In genomic region chr20:49540232-49540620, GRCh38 we compare ENCODE assay signal across 19 cellular contexts. TPM values are rescaled to one million over a fixed set of nuclear protein-coding genes. Genes with fewer than 3 reads are reported as not detected.
A peak's percentile ranks its signal among the peaks of the same experiment; 100 is the strongest.
DNase-seq lines count a peak whose midpoint lies in the region; ATAC-seq and TF ChIP-seq lines count a peak whose summit lies in the region.
"Had no signal": no experiment of that assay in that cellular context is flagged by ENCODE, and none has a peak within 500 bp of the region (broad histone marks: within the 10 kb centered on the region; RNA-seq: fewer than 3 reads in every experiment).

No MANE protein-coding gene starts in this region.

- CTCF ChIA-PET in PC-9 (lab: Charles Lee): interaction anchor here (0.6 to 4.9 kb wide), 7 partner anchors 18 to 209 kb away, joined by 3 to 75 read pairs (median 5); no protein-coding TSS in a partner anchor

- TF ChIP-seq CTCF in GM23338 (conservative IDR thresholded peaks at IDR 0.05; ENCODE audit: low read depth in 2 of 2) (no peak), ascending aorta (IDR thresholded peaks at IDR 0.05) (no peak), testis (IDR thresholded peaks at IDR 0.05) (no peak), PC-9 (conservative IDR thresholded peaks at IDR 0.05) (no peak)

- intact Hi-C loops in ascending aorta (cut with DNase I): loop anchor here (5.0 to 10.0 kb wide), 4 partner anchors 175 to 387 kb away; partner anchors contain the start of gene B4GALT5
- intact Hi-C loops in testis (cut with DNase I; ENCODE audit: low total_unique reads): loop anchor here (5.0 kb wide), 1 partner anchor 67 kb away; no protein-coding TSS in a partner anchor
- intact Hi-C loops in PC-9 (cut with micrococcal nuclease; ENCODE audit: unreplicated experiment): loop anchor here (5.0 kb wide), 1 partner anchor 387 kb away; no protein-coding TSS in a partner anchor

- ATAC-seq in GM23338: no peak
- ATAC-seq: CD8-positive, alpha-beta T cell; HCT116; Right ventricle myocardium inferior had no signal

- H3K9me2 ChIP-seq in GM23338 (ENCODE audit: insufficient read depth) (no peaks in the 10 kb centered on the region), PC-9 (ENCODE audit: insufficient read depth) (no peaks in the 10 kb centered on the region)

- peak overlapping the region; percentile 45 for H3K27ac Mint-ChIP-seq in T-helper 2 cell treated with Interferon-gamma antibody and Interleukin-4, amounts not matched to agents 5 μg/mL and 100 μg/mL, for 36 hours
- H3K27ac Mint-ChIP-seq in GM23338: 0 out of 2 replicates have a peak overlapping the region, but pooled peaks have one; percentile 31
- H3K27ac Mint-ChIP-seq: CD8-positive, alpha-beta T cell had no signal

- no peak for TF ChIP-seq POLR2A in testis (IDR thresholded peaks at IDR 0.05)

- no TSS peak for BruUV-seq in PC-9 (replicated peaks; lab: Mats Ljungman, UMichigan)

- peaks cover 3% of the 10 kb centered on the region for H3K9me3 Mint-ChIP-seq in T-helper 2 cell treated with Interferon-gamma antibody and Interleukin-4, amounts not matched to agents 5 μg/mL and 100 μg/mL, for 36 hours
- H3K9me3 Mint-ChIP-seq in GM23338: no peaks in the 10 kb centered on the region

- WGBS in testis, 2 donors: 91 to 93% methylated on average over 6 of the region's 6 CpGs

- H3K36me3 ChIP-seq in GM23338 (ENCODE audit: insufficient read depth) (peaks cover 2% of the 10 kb centered on the region; the same call in 1 of the 2 replicates), ascending aorta (peaks cover 80 to 97% of the 10 kb centered on the region in 2 donors), testis (ENCODE audit: low read depth, missing control alignments) (no peaks in the 10 kb centered on the region), PC-9 (ENCODE audit: low read depth) (0 out of 2 replicates have a peak, but pooled peaks cover 12% of the 10 kb centered on the region)

- H3K79me2 ChIP-seq in GM23338 (replicated peaks; ENCODE audit: insufficient read depth) (no peaks in the 10 kb centered on the region), PC-9 (ENCODE audit: low read depth) (no peaks in the 10 kb centered on the region)

- no peaks in the 10 kb centered on the region for H3K27me3 ChIP-seq in GM23338 (ENCODE audit: insufficient read depth)
- no peaks in the 10 kb centered on the region for H3K27me3 ChIP-seq in ascending aorta
- no peaks in the 10 kb centered on the region for H3K27me3 ChIP-seq in testis
- no peaks in the 10 kb centered on the region for H3K27me3 ChIP-seq in PC-9 (ENCODE audit: insufficient read depth, low read depth)

- DNase-seq in T-helper 2 cell treated with Interferon-gamma antibody and Interleukin-4, amounts not matched to agents 5 μg/mL and 100 μg/mL, for 36 hours (ENCODE audit: low spot score): no peak
- no peak for DNase-seq in T-helper 2 cell
- DNase-seq in GM23338 (ENCODE audit: low spot score): no peak
- DNase-seq in ascending aorta (ENCODE audit: low spot score in 2 of 2): no peak
- DNase-seq in testis: peak; percentile 7
- no peak for DNase-seq in DMS79 (lab: John Stamatoyannopoulos, UW)
- DNase-seq in stimulated activated CD4-positive, alpha-beta T cell treated with anti-CD3 and anti-CD28 coated beads, Interleukin-4, amount 100 ng/mL, for 4 hours: no peak
- DNase-seq in PC-9: no peak
- DNase-seq: 8988T; C1 segment of cervical spinal cord; CD8-positive, alpha-beta T cell; GOT3; MV-4-11; NCI-H1105 treated with DMSO at 0.1 percent for 48 hours; NCI-H1694 had no signal

- POLR2A ChIA-PET in PC-9 (lab: Charles Lee; ENCODE audit: unreplicated experiment): interaction anchor here (0.5 kb wide), 1 partner anchor 360 kb away, joined by 3 read pairs; no protein-coding TSS in a partner anchor

- H3K4me1 Mint-ChIP-seq in T-helper 2 cell treated with Interferon-gamma antibody and Interleukin-4, amounts not matched to agents 5 μg/mL and 100 μg/mL, for 36 hours (ENCODE audit: low read depth): peaks cover 28% of the 10 kb centered on the region
- H3K4me1 Mint-ChIP-seq in GM23338: no peaks in the 10 kb centered on the region; the same call in 2 of the 3 replicates

- no peaks in the 10 kb centered on the region for H3F3A ChIP-seq in GM23338 (replicated peaks; ENCODE audit: low read depth)
- peaks cover 59% of the 10 kb centered on the region for H3F3A ChIP-seq in PC-9 (ENCODE audit: insufficient read depth, low read depth)

- H3K27me3 Mint-ChIP-seq in T-helper 2 cell treated with Interferon-gamma antibody and Interleukin-4, amounts not matched to agents 5 μg/mL and 100 μg/mL, for 36 hours (ENCODE audit: low read depth): no peaks in the 10 kb centered on the region
- H3K27me3 Mint-ChIP-seq in GM23338 (ENCODE audit: insufficient read depth, low read depth, poor library complexity): peaks cover 7% of the 10 kb centered on the region

- H3K9me3 ChIP-seq in ascending aorta (no peaks in the 10 kb centered on the region), testis (no peaks in the 10 kb centered on the region), PC-9 (ENCODE audit: insufficient read depth, low read depth) (no peaks in the 10 kb centered on the region)

- H4K20me1 ChIP-seq in GM23338 (replicated peaks; ENCODE audit: insufficient read depth) (no peaks in the 10 kb centered on the region), PC-9 (ENCODE audit: insufficient read depth) (no peaks in the 10 kb centered on the region)

- no peak overlapping the region for H3K4me3 ChIP-seq in GM23338
- no peak overlapping the region for H3K4me3 ChIP-seq in ascending aorta
- no peak overlapping the region for H3K4me3 ChIP-seq in testis
- H3K4me3 ChIP-seq in PC-9: no peak overlapping the region

- no peak overlapping the region for H2AFZ ChIP-seq in GM23338
- no peak overlapping the region for H2AFZ ChIP-seq in PC-9

- H3K4me2 ChIP-seq in GM23338 (no peak overlapping the region), PC-9 (no peak overlapping the region)

- H3K36me3 Mint-ChIP-seq in T-helper 2 cell treated with Interferon-gamma antibody and Interleukin-4, amounts not matched to agents 5 μg/mL and 100 μg/mL, for 36 hours (ENCODE audit: low read depth): peaks cover 61% of the 10 kb centered on the region
- H3K36me3 Mint-ChIP-seq in GM23338 (ENCODE audit: low read depth): peaks cover 58% of the 10 kb centered on the region
- H3K36me3 Mint-ChIP-seq: CD8-positive, alpha-beta T cell had no signal

- no peak overlapping the region for H3K4me3 Mint-ChIP-seq in T-helper 2 cell treated with Interferon-gamma antibody and Interleukin-4, amounts not matched to agents 5 μg/mL and 100 μg/mL, for 36 hours
- no peak overlapping the region for H3K4me3 Mint-ChIP-seq in GM23338
- H3K4me3 Mint-ChIP-seq: CD8-positive, alpha-beta T cell; IgD-negative memory B cell had no signal

- H3K4me1 ChIP-seq in GM23338 (ENCODE audit: insufficient read depth): no peaks in the 10 kb centered on the region
- H3K4me1 ChIP-seq in ascending aorta: peaks cover 0 to 12% of the 10 kb centered on the region in 2 donors
- no peaks in the 10 kb centered on the region for H3K4me1 ChIP-seq in testis
- peaks cover 33% of the 10 kb centered on the region for H3K4me1 ChIP-seq in PC-9 (replicated peaks; ENCODE audit: insufficient read depth)

- H3K27ac ChIP-seq in GM23338 (ENCODE audit: low read depth) (no peak overlapping the region), ascending aorta (peak overlapping the region; percentile 26 to 28), testis (no peak overlapping the region), PC-9 (no peak overlapping the region)

TF ChIP-seq in GM23338, 12 proteins besides CTCF, POLR2A, EP300 and RAD21:
- TF ChIP-seq ZNF331 (CRISPR knock-in tag; IDR thresholded peaks at IDR 0.05; ENCODE audit: low read depth): no peak
- TF ChIP-seq ZNF114 (CRISPR knock-in tag; IDR thresholded peaks at IDR 0.05): no peak
- no peak for TF ChIP-seq EZH2phosphoT487 (IDR thresholded peaks at IDR 0.05; ENCODE audit: unreplicated experiment)

RNA-seq across cellular contexts. Expression of gene PTGIS, which starts 27.7 kb away (rescaled TPM):
- total RNA-seq in GM23338 (2014; rRNA removed; shearing (Covaris generic)): 28.7 and 29.0 TPM in 2 replicates
- polyA plus RNA-seq in GM23338 (2016; fragmentation: Nextera tagmentation; extraction: Ambion mirVana) (6.6 and 7.5 TPM in 2 replicates), testis (ENCODE audit: insufficient read depth, low read depth, low replicate concordance) (30.3 TPM)
- total RNA-seq in ascending aorta (288 TPM), testis (10 to 100 TPM; 12.2 to 13.0 TPM), PC-9 (2021) (26.9 and 30.3 TPM in 2 replicates)
- total RNA-seq: CD8-positive, alpha-beta T cell; OCI-LY7 had no signal
- polyA plus RNA-seq: IgD-negative memory B cell had no signal

RNA-seq across cellular contexts. Expression of gene KCNB1, which starts 57.8 kb away (rescaled TPM):
- 0.28 and 0.50 TPM in 2 replicates for total RNA-seq in GM23338 (2014; rRNA removed; shearing (Covaris generic))
- polyA plus RNA-seq in GM23338 (2016; fragmentation: Nextera tagmentation; extraction: Ambion mirVana): 0.29 and 0.42 TPM in 2 replicates
- total RNA-seq in ascending aorta: not detected
- 1 to 10 TPM; 2.3 to 4.6 TPM for total RNA-seq in testis
- polyA plus RNA-seq in testis (ENCODE audit: insufficient read depth, low read depth, low replicate concordance): 1.5 TPM
- 0.04 TPM in 1 of 2 replicates, not detected in the other for total RNA-seq in PC-9 (2021)
- total RNA-seq: OCI-LY7 had no signal
- polyA plus RNA-seq: IgD-negative memory B cell had no signal

Comparison
In these comparisons a context has a peak if more than half of its experiments do, and no peak if none do; other contexts are left out.
1. H3K27ac ChIP-seq: peak in ascending aorta (2 of 2); none in GM23338 (single experiment), testis (0 of 2) and PC-9 (single experiment).